ENCODE assay signal across 8 cellular contexts in genomic region chr19:1883784-1884183, GRCh38. TPM values are rescaled to one million over a fixed set of nuclear protein-coding genes. Genes with fewer than 3 reads are reported as not detected.
A peak's percentile ranks its signal among the peaks of the same experiment; 100 is the strongest.
DNase-seq lines count a peak whose midpoint lies in the region; ATAC-seq, FAIRE-seq and TF ChIP-seq lines count a peak whose summit lies in the region.

No MANE protein-coding gene starts in this region.

- no peak for TF ChIP-seq RAD21 in K562 (CRISPR knock-in tag; conservative IDR thresholded peaks at IDR 0.05 in 1 of 2, IDR thresholded peaks at IDR 0.05 in 1 of 2)

- H3K4me1 Mint-ChIP-seq in activated T-cell treated with anti-CD3 and anti-CD28 coated beads, Interleukin-2, amount 50 U/mL, for 24 hours (ENCODE audit: low read depth) = peaks cover 35% of the 10 kb centered on the region

- no peak overlapping the region for H3K18ac ChIP-seq in mesenchymal stem cell (ENCODE audit: low read depth in 1 of 2, low read length in 2 of 2)

- peaks cover 9% of the 10 kb centered on the region for H3K79me1 ChIP-seq in mesenchymal stem cell (replicated peaks; ENCODE audit: low read length, poor library complexity, severe bottlenecking)

- H3K4me1 ChIP-seq in K562 (replicated peaks in 1 of 2; ENCODE audit: control insufficient read depth in 2 of 2, insufficient read depth in 2 of 2, low read length in 2 of 2) = peaks cover 31 to 77% of the 10 kb centered on the region in 2 experiments
- peaks cover 29% of the 10 kb centered on the region for H3K4me1 ChIP-seq in mesenchymal stem cell (ENCODE audit: control insufficient read depth, insufficient read depth, low read depth, low read length)
- peaks cover 22 to 39% (median 26%) of the 10 kb centered on the region in 4 donors for H3K4me1 ChIP-seq in transverse colon

- H3K9me1 ChIP-seq in K562 (ENCODE audit: control insufficient read depth, insufficient read depth, low read length) = peaks cover 14% of the 10 kb centered on the region

- H4K20me1 ChIP-seq in K562 (replicated peaks; ENCODE audit: control insufficient read depth, insufficient read depth, low read length) = peaks cover 37% of the 10 kb centered on the region; the same call in 1 of the 2 replicates

- no peak for TF ChIP-seq EP300 in K562 (IDR thresholded peaks at IDR 0.05; ENCODE audit: low read length)
- TF ChIP-seq EP300 in transverse colon (IDR thresholded peaks at IDR 0.05; ENCODE audit: low read depth) = no peak

- intact Hi-C loops in K562 (cut with micrococcal nuclease) (no loop called here), transverse colon (cut with DNase I; ENCODE audit: low total_unique reads) (no loop called here)

- peak overlapping the region; percentile 94 for H3K4me3 Mint-ChIP-seq in activated T-cell treated with anti-CD3 and anti-CD28 coated beads, Interleukin-2, amount 50 U/mL, for 24 hours

- no peaks in the 10 kb centered on the region for H3K27me3 Mint-ChIP-seq in activated T-cell treated with anti-CD3 and anti-CD28 coated beads, Interleukin-2, amount 50 U/mL, for 24 hours

- H3K79me2 ChIP-seq in K562 (ENCODE audit: control insufficient read depth, insufficient read depth, low read length) = peaks cover 46% of the 10 kb centered on the region

- no peak overlapping the region for H3K14ac ChIP-seq in mesenchymal stem cell (ENCODE audit: low read length in 2 of 2)

- 56% methylated on average over 8 of the region's 8 CpGs for WGBS in K562 (ENCODE audit: insufficient coverage, low coverage, missing lambda C conversion rate)
- 78% methylated on average over 7 of the region's 8 CpGs for WGBS in mesenchymal stem cell
- 10 to 27% methylated on average over 2 to 8 of the region's 8 CpGs for WGBS in transverse colon (ENCODE audit: low coverage in 1 of 2), 2 donors

- POLR2A ChIA-PET in K562 (lab: Yijun Ruan, JAX) = interaction anchor here (0.9 to 1.4 kb wide), 2 partner anchors 9 to 14 kb away, joined by 5 read pairs; no protein-coding TSS in a partner anchor

- H2BK12ac ChIP-seq in mesenchymal stem cell (ENCODE audit: low read length in 2 of 2) = no peak overlapping the region

- no peak overlapping the region for H4K8ac ChIP-seq in mesenchymal stem cell (ENCODE audit: low read length)

- H3K4me3 ChIP-seq in K562 (peak overlapping the region; percentile 91), mesenchymal stem cell (ENCODE audit: insufficient read depth in 1 of 2, low read depth in 1 of 2, low read length in 2 of 2) (peak overlapping the region in 1 of 2 experiments; percentile 91), transverse colon (peak overlapping the region in 3 of 4 donors; percentile 59 to 100 (median 91))

- H3K27me3 ChIP-seq in K562 (ENCODE audit: control insufficient read depth in 2 of 2, insufficient read depth in 2 of 2, low read length in 2 of 2) (no peaks in the 10 kb centered on the region), mesenchymal stem cell (ENCODE audit: control insufficient read depth in 1 of 2, insufficient read depth in 1 of 2, low read length in 2 of 2) (no peaks in the 10 kb centered on the region), transverse colon (no peaks in the 10 kb centered on the region)

- DNase-seq in activated T-cell treated with anti-CD3 and anti-CD28 coated beads, Interleukin-2, amount 50 U/mL, for 24 hours = no peak
- no peak for DNase-seq in activated T-cell treated with anti-CD3 and anti-CD28 coated beads, Interleukin-2, amount 50 U/mL, for 1 hour
- DNase-seq in K562 (ENCODE audit: extremely low read depth in 1 of 4, low spot score in 3 of 4) (no peak), mesenchymal stem cell (no peak), transverse colon (no peak), superior temporal gyrus (ENCODE audit: extremely low spot score) (no peak), foreskin melanocyte (no peak), NCI-H82 treated with DMSO at 0.1 percent for 48 hours (lab: John Stamatoyannopoulos, UW; ENCODE audit: unreplicated experiment) (no peak)

- no peak for FAIRE-seq in K562 (lab: Jason Lieb, UNC)

- H3K4ac ChIP-seq in mesenchymal stem cell (ENCODE audit: low read depth in 1 of 2, low read length in 2 of 2) = peak overlapping the region; percentile 3 to 25

- no peak overlapping the region for H2BK5ac ChIP-seq in mesenchymal stem cell (ENCODE audit: low read depth, low read length, poor library complexity, severe bottlenecking)

- H2AK5ac ChIP-seq in mesenchymal stem cell (ENCODE audit: low read length, severe bottlenecking) = no peak overlapping the region

- TF ChIP-seq CTCF in K562 (IDR thresholded peaks at IDR 0.05 in 2 of 3, conservative IDR thresholded peaks at IDR 0.05 in 1 of 3; ENCODE audit: insufficient read depth in 2 of 3, low read depth in 1 of 3, low read length in 3 of 3) = no peak
- TF ChIP-seq CTCF in transverse colon (IDR thresholded peaks at IDR 0.05) = no peak

- H3K9ac ChIP-seq in K562 (ENCODE audit: insufficient read depth in 1 of 2, low read depth in 2 of 2, low read length in 2 of 2) (peak overlapping the region; percentile 89 to 99; a peak in 3 of 4 replicates), mesenchymal stem cell (ENCODE audit: low read length) (peak overlapping the region; percentile 94)

- peak overlapping the region; percentile 90 for H3K4me2 ChIP-seq in K562 (ENCODE audit: insufficient read depth, low read length)
- H3K4me2 ChIP-seq in mesenchymal stem cell (ENCODE audit: low read length, poor library complexity, severe bottlenecking) = peak overlapping the region; percentile 68

- no peak overlapping the region for H4K91ac ChIP-seq in mesenchymal stem cell (ENCODE audit: low read length)

- in situ Hi-C loops in K562 (cut with MboI) (no loop called here), transverse colon (cut with MboI; ENCODE audit: low pct_ligation_motif_present in 1 of 4, low pct_unique_long_range_greater_than_20kb in 1 of 4, low sequenced_read_pairs in 3 of 4) (no loop called here)

- no peak for ATAC-seq in K562

- H3K9me3 ChIP-seq in K562 (replicated peaks; ENCODE audit: control insufficient read depth, insufficient read depth, low read depth, low read length) (no peaks in the 10 kb centered on the region), mesenchymal stem cell (ENCODE audit: control insufficient read depth, low read length) (no peaks in the 10 kb centered on the region), transverse colon (no peaks in the 10 kb centered on the region)

- no peak overlapping the region for H2BK15ac ChIP-seq in mesenchymal stem cell (ENCODE audit: low read depth, poor library complexity, severe bottlenecking)

- no peak overlapping the region for H2AFZ ChIP-seq in K562 (ENCODE audit: low read depth, low read length)
- no peak overlapping the region for H2AFZ ChIP-seq in mesenchymal stem cell (ENCODE audit: low read depth, low read length)

- peak overlapping the region; percentile 96 for H3K27ac Mint-ChIP-seq in activated T-cell treated with anti-CD3 and anti-CD28 coated beads, Interleukin-2, amount 50 U/mL, for 24 hours

- BruUV-seq in K562 (replicated peaks; lab: Mats Ljungman, UMichigan) = TSS peak; percentile 71

- H2BK120ac ChIP-seq in mesenchymal stem cell (ENCODE audit: low read depth, low read length) = no peak overlapping the region

- no peaks in the 10 kb centered on the region for H3K9me3 Mint-ChIP-seq in activated T-cell treated with anti-CD3 and anti-CD28 coated beads, Interleukin-2, amount 50 U/mL, for 24 hours

- H3K36me3 ChIP-seq in K562 (ENCODE audit: control insufficient read depth, insufficient read depth, low read length) = peaks cover 27% of the 10 kb centered on the region; the same call in 2 of the 3 replicates
- peaks cover 0 to 29% of the 10 kb centered on the region in 2 experiments for H3K36me3 ChIP-seq in mesenchymal stem cell (ENCODE audit: control insufficient read depth in 1 of 2, insufficient read depth in 2 of 2, low read depth in 1 of 2, low read length in 2 of 2)
- H3K36me3 ChIP-seq in transverse colon = no peaks in the 10 kb centered on the region

- H3K27ac ChIP-seq in K562 (ENCODE audit: extremely low read depth, low read depth, low read length) = peak overlapping the region; percentile 74; the same call in 1 of the 3 replicates
- no peak overlapping the region for H3K27ac ChIP-seq in mesenchymal stem cell (ENCODE audit: low read length, poor library complexity, severe bottlenecking)
- peak overlapping the region; percentile 85 to 95 (median 90) for H3K27ac ChIP-seq in transverse colon

- peaks cover 43% of the 10 kb centered on the region for H3K36me3 Mint-ChIP-seq in activated T-cell treated with anti-CD3 and anti-CD28 coated beads, Interleukin-2, amount 50 U/mL, for 24 hours (ENCODE audit: low read depth)

- CTCF ChIA-PET in K562 (lab: Yijun Ruan, JAX; ENCODE audit: low intra/inter-chr PET ratio) = no interaction called here

- TF ChIP-seq POLR2A in K562 (conservative IDR thresholded peaks at IDR 0.05) (0 out of 2 replicates have a peak, but pooled peaks have one; percentile 0), transverse colon (IDR thresholded peaks at IDR 0.05) (no peak)

- peak overlapping the region in 1 of 2 experiments; percentile 54 for H3K23ac ChIP-seq in mesenchymal stem cell (ENCODE audit: low read length in 2 of 2)

RNA-seq across cellular contexts. Expression of gene ABHD17A, which starts 1.5 kb away (rescaled TPM):
- total RNA-seq in K562 (2011; cell fraction: chromatin; rRNA removed; ENCODE audit: low replicate concordance) = 29.4 and 87.9 TPM in 2 replicates
- 61.7 and 67.8 TPM in 2 replicates for total RNA-seq in K562 (2011; cell fraction: nucleolus; rRNA removed)
- total RNA-seq in K562 (2011; cell fraction: nucleoplasm; rRNA removed) = 40.1 and 45.4 TPM in 2 replicates
- total RNA-seq in K562 (2014; rRNA removed) (135 and 157 TPM in 2 replicates), K562 (2014; rRNA removed; fragmentation: Illumina TruSeq; extraction: Trizol) (0.93 and 1.5 TPM in 2 replicates), K562 (2015; rRNA removed; fragmentation: Illumina TruSeq; extraction: Trizol) (18.9 and 26.5 TPM in 2 replicates), K562 (2021) (84.2 and 87.7 TPM in 2 replicates), transverse colon (100 to 1,000 TPM in 3 of 4 donors, 10 to 100 TPM in 1; 90.0 to 179 (median 140) TPM)
- polyA plus RNA-seq in K562 (2011; rRNA removed) (24.6 and 45.3 TPM in 2 replicates), K562 (2014; fragmentation: Illumina TruSeq; extraction: Trizol) (3.6 and 16.9 TPM in 2 replicates), K562 (2014; fragmentation: Nextera tagmentation; extraction: Ambion mirVana) (under 1 TPM in 1 of 2 experiments, not detected in 1; 0.04 TPM), K562 (2014; rRNA removed) (95.1 and 99.0 TPM in 2 replicates)
- polyA plus RNA-seq in K562 (2011; cell fraction: cytosol; rRNA removed) = 54.2 and 174 TPM in 2 replicates
- polyA plus RNA-seq in K562 (2011; cell fraction: nucleus; rRNA removed) = 117 and 184 TPM in 2 replicates
- 47.5 and 74.5 TPM in 2 replicates for polyA plus RNA-seq in K562 (2012)
- polyA minus RNA-seq in K562 (2011; rRNA and poly(A)+ RNA removed) = 6.9 and 11.0 TPM in 2 replicates
- 26.1 and 39.4 TPM in 2 replicates for polyA minus RNA-seq in K562 (2011; cell fraction: cytosol; rRNA and poly(A)+ RNA removed)
- polyA minus RNA-seq in K562 (2011; cell fraction: nucleus; rRNA and poly(A)+ RNA removed) = 15.3 and 15.8 TPM in 2 replicates
- polyA plus RNA-seq in mesenchymal stem cell (2013, experiment 1 of 2) = 60.5 TPM
- 60.5 TPM for polyA plus RNA-seq in mesenchymal stem cell (2013, experiment 2 of 2)

RNA-seq across cellular contexts. Expression of gene KLF16, which starts 20.4 kb away (rescaled TPM):
- 5.8 and 14.0 TPM in 2 replicates for total RNA-seq in K562 (2011; cell fraction: chromatin; rRNA removed; ENCODE audit: low replicate concordance)
- 11.7 and 16.7 TPM in 2 replicates for total RNA-seq in K562 (2011; cell fraction: nucleolus; rRNA removed)
- 6.4 and 7.5 TPM in 2 replicates for total RNA-seq in K562 (2011; cell fraction: nucleoplasm; rRNA removed)
- 15.5 and 22.0 TPM in 2 replicates for total RNA-seq in K562 (2014; rRNA removed)
- 3.4 and 3.8 TPM in 2 replicates for total RNA-seq in K562 (2014; rRNA removed; fragmentation: Illumina TruSeq; extraction: Trizol)
- 7.9 and 9.4 TPM in 2 replicates for total RNA-seq in K562 (2015; rRNA removed; fragmentation: Illumina TruSeq; extraction: Trizol)
- 59.1 and 60.4 TPM in 2 replicates for total RNA-seq in K562 (2021)
- polyA plus RNA-seq in K562 (2011; rRNA removed) = 3.7 and 4.8 TPM in 2 replicates
- polyA plus RNA-seq in K562 (2011; cell fraction: cytosol; rRNA removed) = 7.1 and 44.8 TPM in 2 replicates
- polyA plus RNA-seq in K562 (2011; cell fraction: nucleus; rRNA removed) = 14.2 and 29.1 TPM in 2 replicates
- 20.8 and 23.7 TPM in 2 replicates for polyA plus RNA-seq in K562 (2012)
- polyA plus RNA-seq in K562 (2014; fragmentation: Illumina TruSeq; extraction: Trizol) = 6.8 and 13.1 TPM in 2 replicates
- polyA plus RNA-seq in K562 (2014; fragmentation: Nextera tagmentation; extraction: Ambion mirVana) = under 1 TPM; 0.04 to 0.10 TPM
- 15.4 and 27.5 TPM in 2 replicates for polyA plus RNA-seq in K562 (2014; rRNA removed)
- polyA minus RNA-seq in K562 (2011; rRNA and poly(A)+ RNA removed) = 1.0 and 1.3 TPM in 2 replicates
- polyA minus RNA-seq in K562 (2011; cell fraction: cytosol; rRNA and poly(A)+ RNA removed) = 15.0 and 25.4 TPM in 2 replicates
- 5.8 and 6.6 TPM in 2 replicates for polyA minus RNA-seq in K562 (2011; cell fraction: nucleus; rRNA and poly(A)+ RNA removed)
- 25.8 TPM for polyA plus RNA-seq in mesenchymal stem cell (2013, experiment 1 of 2)
- polyA plus RNA-seq in mesenchymal stem cell (2013, experiment 2 of 2) = 28.0 TPM
- 10 to 100 TPM in 3 of 4 donors, 1 to 10 TPM in 1; 9.0 to 18.3 (median 11.6) TPM for total RNA-seq in transverse colon

RNA-seq across cellular contexts. Expression of gene ADAT3, which starts 21.4 kb away (rescaled TPM):
- total RNA-seq in K562 (2011; cell fraction: chromatin; rRNA removed; ENCODE audit: low replicate concordance) = 6.3 and 20.5 TPM in 2 replicates
- total RNA-seq in K562 (2011; cell fraction: nucleolus; rRNA removed) = 18.0 and 18.5 TPM in 2 replicates
- 5.6 and 6.9 TPM in 2 replicates for total RNA-seq in K562 (2011; cell fraction: nucleoplasm; rRNA removed)
- total RNA-seq in K562 (2014; rRNA removed) (7.8 and 10.4 TPM in 2 replicates), K562 (2014; rRNA removed; fragmentation: Illumina TruSeq; extraction: Trizol) (not detected in 2 replicates), K562 (2015; rRNA removed; fragmentation: Illumina TruSeq; extraction: Trizol) (0.72 and 1.7 TPM in 2 replicates), K562 (2021) (15.1 and 15.6 TPM in 2 replicates), transverse colon (10 to 100 TPM; 18.7 to 73.2 (median 30.3) TPM)
- polyA plus RNA-seq in K562 (2011; rRNA removed) (0.67 and 1.1 TPM in 2 replicates), K562 (2014; fragmentation: Illumina TruSeq; extraction: Trizol) (0.68 TPM in 1 of 2 replicates, not detected in the other), K562 (2014; fragmentation: Nextera tagmentation; extraction: Ambion mirVana) (not detected), K562 (2014; rRNA removed) (9.2 and 10.2 TPM in 2 replicates)
- 1.1 and 11.4 TPM in 2 replicates for polyA plus RNA-seq in K562 (2011; cell fraction: cytosol; rRNA removed)
- polyA plus RNA-seq in K562 (2011; cell fraction: nucleus; rRNA removed) = 3.3 and 11.9 TPM in 2 replicates
- polyA plus RNA-seq in K562 (2012) = 6.8 and 6.9 TPM in 2 replicates
- 0.18 and 0.21 TPM in 2 replicates for polyA minus RNA-seq in K562 (2011; rRNA and poly(A)+ RNA removed)
- 4.5 and 5.4 TPM in 2 replicates for polyA minus RNA-seq in K562 (2011; cell fraction: cytosol; rRNA and poly(A)+ RNA removed)
- 2.1 and 3.4 TPM in 2 replicates for polyA minus RNA-seq in K562 (2011; cell fraction: nucleus; rRNA and poly(A)+ RNA removed)
- polyA plus RNA-seq in mesenchymal stem cell (2013, experiment 1 of 2) = 4.9 TPM
- 4.9 TPM for polyA plus RNA-seq in mesenchymal stem cell (2013, experiment 2 of 2)

RNA-seq across cellular contexts. Expression of gene SCAMP4, which starts 21.4 kb away (rescaled TPM):
- 53.4 and 162 TPM in 2 replicates for total RNA-seq in K562 (2011; cell fraction: chromatin; rRNA removed; ENCODE audit: low replicate concordance)
- total RNA-seq in K562 (2011; cell fraction: nucleolus; rRNA removed) = 113 and 133 TPM in 2 replicates
- total RNA-seq in K562 (2011; cell fraction: nucleoplasm; rRNA removed) = 92.1 and 94.1 TPM in 2 replicates
- total RNA-seq in K562 (2014; rRNA removed) = 20.9 and 26.4 TPM in 2 replicates
- 4.1 and 5.6 TPM in 2 replicates for total RNA-seq in K562 (2014; rRNA removed; fragmentation: Illumina TruSeq; extraction: Trizol)
- total RNA-seq in K562 (2015; rRNA removed; fragmentation: Illumina TruSeq; extraction: Trizol) = 12.8 and 13.2 TPM in 2 replicates
- 40.3 and 45.9 TPM in 2 replicates for total RNA-seq in K562 (2021)
- 6.7 and 8.9 TPM in 2 replicates for polyA plus RNA-seq in K562 (2011; rRNA removed)
- polyA plus RNA-seq in K562 (2011; cell fraction: cytosol; rRNA removed) = 8.3 and 13.1 TPM in 2 replicates
- 20.3 and 35.7 TPM in 2 replicates for polyA plus RNA-seq in K562 (2011; cell fraction: nucleus; rRNA removed)
- 26.7 and 53.0 TPM in 2 replicates for polyA plus RNA-seq in K562 (2012)
- polyA plus RNA-seq in K562 (2014; fragmentation: Illumina TruSeq; extraction: Trizol) = 15.2 and 26.1 TPM in 2 replicates
- polyA plus RNA-seq in K562 (2014; fragmentation: Nextera tagmentation; extraction: Ambion mirVana) = under 1 TPM; 0.81 to 0.89 TPM
- 17.1 and 19.3 TPM in 2 replicates for polyA plus RNA-seq in K562 (2014; rRNA removed)
- 3.4 and 5.9 TPM in 2 replicates for polyA minus RNA-seq in K562 (2011; rRNA and poly(A)+ RNA removed)
- polyA minus RNA-seq in K562 (2011; cell fraction: cytosol; rRNA and poly(A)+ RNA removed) = 13.0 and 23.2 TPM in 2 replicates
- 12.0 and 13.3 TPM in 2 replicates for polyA minus RNA-seq in K562 (2011; cell fraction: nucleus; rRNA and poly(A)+ RNA removed)
- 66.6 TPM for polyA plus RNA-seq in mesenchymal stem cell (2013, experiment 1 of 2)
- polyA plus RNA-seq in mesenchymal stem cell (2013, experiment 2 of 2) = 67.9 TPM
- 100 to 1,000 TPM in 1 of 4 donors, 10 to 100 TPM in 3; 25.1 to 119 (median 86.6) TPM for total RNA-seq in transverse colon

RNA-seq across cellular contexts. Expression of gene REXO1, which starts 35.5 kb away (rescaled TPM):
- total RNA-seq in K562 (2011; cell fraction: chromatin; rRNA removed; ENCODE audit: low replicate concordance) = 46.7 and 163 TPM in 2 replicates
- total RNA-seq in K562 (2011; cell fraction: nucleolus; rRNA removed) = 112 and 114 TPM in 2 replicates
- total RNA-seq in K562 (2011; cell fraction: nucleoplasm; rRNA removed) = 55.0 and 57.6 TPM in 2 replicates
- total RNA-seq in K562 (2014; rRNA removed) = 15.8 and 21.9 TPM in 2 replicates
- total RNA-seq in K562 (2014; rRNA removed; fragmentation: Illumina TruSeq; extraction: Trizol) = 3.5 and 4.5 TPM in 2 replicates
- total RNA-seq in K562 (2015; rRNA removed; fragmentation: Illumina TruSeq; extraction: Trizol) = 15.8 and 20.8 TPM in 2 replicates
- total RNA-seq in K562 (2021) = 52.4 and 63.3 TPM in 2 replicates
- 14.6 and 21.5 TPM in 2 replicates for polyA plus RNA-seq in K562 (2011; rRNA removed)
- polyA plus RNA-seq in K562 (2011; cell fraction: cytosol; rRNA removed) = 17.4 and 27.3 TPM in 2 replicates
- 56.5 and 100 TPM in 2 replicates for polyA plus RNA-seq in K562 (2011; cell fraction: nucleus; rRNA removed)
- polyA plus RNA-seq in K562 (2012) = 37.1 and 39.8 TPM in 2 replicates
- 16.7 and 40.7 TPM in 2 replicates for polyA plus RNA-seq in K562 (2014; fragmentation: Illumina TruSeq; extraction: Trizol)
- under 1 TPM; 0.04 to 0.29 TPM for polyA plus RNA-seq in K562 (2014; fragmentation: Nextera tagmentation; extraction: Ambion mirVana)
- 31.0 and 50.1 TPM in 2 replicates for polyA plus RNA-seq in K562 (2014; rRNA removed)
- polyA minus RNA-seq in K562 (2011; rRNA and poly(A)+ RNA removed) = 7.4 and 11.2 TPM in 2 replicates
- 23.8 and 34.7 TPM in 2 replicates for polyA minus RNA-seq in K562 (2011; cell fraction: cytosol; rRNA and poly(A)+ RNA removed)
- polyA minus RNA-seq in K562 (2011; cell fraction: nucleus; rRNA and poly(A)+ RNA removed) = 19.5 and 21.3 TPM in 2 replicates
- polyA plus RNA-seq in mesenchymal stem cell (2013, experiment 1 of 2) = 16.0 TPM
- 14.2 TPM for polyA plus RNA-seq in mesenchymal stem cell (2013, experiment 2 of 2)
- total RNA-seq in transverse colon = 10 to 100 TPM; 36.0 to 95.0 (median 56.3) TPM
